Comparison of ENCODE assay signal across 7 cellular contexts in genomic region chr19:3499738-3500428, GRCh38. TPM values are rescaled to one million over a fixed set of nuclear protein-coding genes. Genes with fewer than 3 reads are reported as not detected.
DNase-seq lines count a peak whose midpoint lies in the region; ATAC-seq and TF ChIP-seq lines count a peak whose summit lies in the region.

No MANE protein-coding gene starts in this region.

- H3K9me3 ChIP-seq in SK-N-MC (ENCODE audit: low read depth, low read length): no peaks in the 10 kb centered on the region

- peak overlapping the region; percentile 99 for H3K4me3 ChIP-seq in GM23338
- peak overlapping the region; percentile 97 for H3K4me3 ChIP-seq in SK-N-MC
- peak overlapping the region; percentile 96 for H3K4me3 ChIP-seq in skeletal muscle cell (ENCODE audit: low read depth, low read length)

- TF ChIP-seq CTCF in GM23338 (conservative IDR thresholded peaks at IDR 0.05; ENCODE audit: low read depth in 2 of 2): no peak
- TF ChIP-seq CTCF in foreskin keratinocyte (conservative IDR thresholded peaks at IDR 0.05): no peak

- H3K4me3 Mint-ChIP-seq in GM23338: peak overlapping the region; percentile 87

- H3K4me1 ChIP-seq in GM23338 (ENCODE audit: insufficient read depth) (peaks cover 12% of the 10 kb centered on the region), foreskin keratinocyte (no peaks in the 10 kb centered on the region)

- ATAC-seq in GM23338: peak; percentile 30
- ATAC-seq in foreskin keratinocyte: no peak

- peaks cover 5% of the 10 kb centered on the region for H3K27me3 Mint-ChIP-seq in GM23338 (ENCODE audit: insufficient read depth, low read depth, poor library complexity)

- H4K20me1 ChIP-seq in GM23338 (replicated peaks; ENCODE audit: insufficient read depth): peaks cover 5% of the 10 kb centered on the region; the same call in 1 of the 2 replicates

- H3K36me3 ChIP-seq in GM23338 (ENCODE audit: insufficient read depth) (peaks cover 5% of the 10 kb centered on the region; the same call in 1 of the 2 replicates), SK-N-MC (ENCODE audit: insufficient read depth, low read length) (peaks cover 11% of the 10 kb centered on the region; the same call in 1 of the 2 replicates)

- H3K9me2 ChIP-seq in GM23338 (ENCODE audit: insufficient read depth): no peaks in the 10 kb centered on the region

- H3K4me2 ChIP-seq in GM23338: peak overlapping the region; percentile 92

- H2AFZ ChIP-seq in GM23338: peak overlapping the region; percentile 1; the same call in 1 of the 2 replicates

- no peaks in the 10 kb centered on the region for H3K27me3 ChIP-seq in GM23338 (ENCODE audit: insufficient read depth)
- H3K27me3 ChIP-seq in foreskin keratinocyte: no peaks in the 10 kb centered on the region

- H3K9me3 Mint-ChIP-seq in GM23338: peaks cover 4% of the 10 kb centered on the region; the same call in 1 of the 3 replicates

- H3K27ac ChIP-seq in GM23338 (ENCODE audit: low read depth) (peak overlapping the region; percentile 86), SK-N-MC (peak overlapping the region; percentile 100), foreskin keratinocyte (peak overlapping the region; percentile 97)

- DNase-seq in GM23338 (ENCODE audit: low spot score) (peak; percentile 42), SK-N-MC (ENCODE audit: low read depth, low spot score) (no peak), foreskin keratinocyte (no peak), skeletal muscle cell (ENCODE audit: low read depth) (no peak), G401 (ENCODE audit: low spot score) (no peak), pons (ENCODE audit: low spot score) (no peak), SKM-1 (lab: John Stamatoyannopoulos, UW; ENCODE audit: unreplicated experiment) (no peak)

- H3K79me2 ChIP-seq in GM23338 (replicated peaks; ENCODE audit: insufficient read depth): peaks cover 27% of the 10 kb centered on the region

- H3K9ac ChIP-seq in SK-N-MC (ENCODE audit: insufficient read length): peak overlapping the region; percentile 100

- in situ Hi-C loops in G401 (cut with HindIII; ENCODE audit: low sequenced_read_pairs): no loop called here

- H3K36me3 Mint-ChIP-seq in GM23338 (ENCODE audit: low read depth): peaks cover 32% of the 10 kb centered on the region

- H3K4me1 Mint-ChIP-seq in GM23338: peaks cover 13% of the 10 kb centered on the region

- peak overlapping the region; percentile 100 for H3K27ac Mint-ChIP-seq in GM23338

- H3F3A ChIP-seq in GM23338 (replicated peaks; ENCODE audit: low read depth): 0 out of 2 replicates have a peak, but pooled peaks cover 7% of the 10 kb centered on the region

TF ChIP-seq in GM23338, 12 proteins besides CTCF, POLR2A, EP300 and RAD21 (continues in another document):
- TF ChIP-seq ZNF114 (CRISPR knock-in tag; IDR thresholded peaks at IDR 0.05): no peak
- no peak for TF ChIP-seq EZH2phosphoT487 (IDR thresholded peaks at IDR 0.05; ENCODE audit: unreplicated experiment)
- TF ChIP-seq, protein P1, sequence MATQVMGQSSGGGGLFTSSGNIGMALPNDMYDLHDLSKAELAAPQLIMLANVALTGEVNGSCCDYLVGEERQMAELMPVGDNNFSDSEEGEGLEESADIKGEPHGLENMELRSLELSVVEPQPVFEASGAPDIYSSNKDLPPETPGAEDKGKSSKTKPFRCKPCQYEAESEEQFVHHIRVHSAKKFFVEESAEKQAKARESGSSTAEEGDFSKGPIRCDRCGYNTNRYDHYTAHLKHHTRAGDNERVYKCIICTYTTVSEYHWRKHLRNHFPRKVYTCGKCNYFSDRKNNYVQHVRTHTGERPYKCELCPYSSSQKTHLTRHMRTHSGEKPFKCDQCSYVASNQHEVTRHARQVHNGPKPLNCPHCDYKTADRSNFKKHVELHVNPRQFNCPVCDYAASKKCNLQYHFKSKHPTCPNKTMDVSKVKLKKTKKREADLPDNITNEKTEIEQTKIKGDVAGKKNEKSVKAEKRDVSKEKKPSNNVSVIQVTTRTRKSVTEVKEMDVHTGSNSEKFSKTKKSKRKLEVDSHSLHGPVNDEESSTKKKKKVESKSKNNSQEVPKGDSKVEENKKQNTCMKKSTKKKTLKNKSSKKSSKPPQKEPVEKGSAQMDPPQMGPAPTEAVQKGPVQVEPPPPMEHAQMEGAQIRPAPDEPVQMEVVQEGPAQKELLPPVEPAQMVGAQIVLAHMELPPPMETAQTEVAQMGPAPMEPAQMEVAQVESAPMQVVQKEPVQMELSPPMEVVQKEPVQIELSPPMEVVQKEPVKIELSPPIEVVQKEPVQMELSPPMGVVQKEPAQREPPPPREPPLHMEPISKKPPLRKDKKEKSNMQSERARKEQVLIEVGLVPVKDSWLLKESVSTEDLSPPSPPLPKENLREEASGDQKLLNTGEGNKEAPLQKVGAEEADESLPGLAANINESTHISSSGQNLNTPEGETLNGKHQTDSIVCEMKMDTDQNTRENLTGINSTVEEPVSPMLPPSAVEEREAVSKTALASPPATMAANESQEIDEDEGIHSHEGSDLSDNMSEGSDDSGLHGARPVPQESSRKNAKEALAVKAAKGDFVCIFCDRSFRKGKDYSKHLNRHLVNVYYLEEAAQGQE (IDR thresholded peaks at IDR 0.05; ENCODE audit: unreplicated experiment): no peak
- no peak for TF ChIP-seq POLR2AphosphoS5 (IDR thresholded peaks at IDR 0.05; ENCODE audit: low read depth)
- no peak for TF ChIP-seq JUNB (IDR thresholded peaks at IDR 0.05; ENCODE audit: unreplicated experiment)
- no peak for TF ChIP-seq ZNF331 (CRISPR knock-in tag; IDR thresholded peaks at IDR 0.05; ENCODE audit: low read depth)
- TF ChIP-seq NANOG (IDR thresholded peaks at IDR 0.05; ENCODE audit: borderline replicate concordance): no peak
- no peak for TF ChIP-seq STAT1 (IDR thresholded peaks at IDR 0.05; ENCODE audit: unreplicated experiment)
- TF ChIP-seq, protein P2, sequence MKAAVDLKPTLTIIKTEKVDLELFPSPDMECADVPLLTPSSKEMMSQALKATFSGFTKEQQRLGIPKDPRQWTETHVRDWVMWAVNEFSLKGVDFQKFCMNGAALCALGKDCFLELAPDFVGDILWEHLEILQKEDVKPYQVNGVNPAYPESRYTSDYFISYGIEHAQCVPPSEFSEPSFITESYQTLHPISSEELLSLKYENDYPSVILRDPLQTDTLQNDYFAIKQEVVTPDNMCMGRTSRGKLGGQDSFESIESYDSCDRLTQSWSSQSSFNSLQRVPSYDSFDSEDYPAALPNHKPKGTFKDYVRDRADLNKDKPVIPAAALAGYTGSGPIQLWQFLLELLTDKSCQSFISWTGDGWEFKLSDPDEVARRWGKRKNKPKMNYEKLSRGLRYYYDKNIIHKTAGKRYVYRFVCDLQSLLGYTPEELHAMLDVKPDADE (IDR thresholded peaks at IDR 0.05): no peak

RNA-seq across cellular contexts. Expression of gene DOHH, which starts 0.6 kb away (rescaled TPM):
- total RNA-seq in GM23338 (2014; rRNA removed; shearing (Covaris generic)): 34.1 and 34.7 TPM in 2 replicates
- 19.0 TPM in 2 replicates for polyA plus RNA-seq in GM23338 (2016; fragmentation: Nextera tagmentation; extraction: Ambion mirVana)
- total RNA-seq in foreskin keratinocyte: 12.3 and 12.6 TPM in 2 replicates
- polyA plus RNA-seq in foreskin keratinocyte: 17.2 and 17.8 TPM in 2 replicates
- total RNA-seq in G401 (2014; rRNA removed; shearing (Covaris generic)): 53.9 and 64.8 TPM in 2 replicates

RNA-seq across cellular contexts. Expression of gene FZR1, which starts 6.2 kb away (rescaled TPM):
- total RNA-seq in GM23338 (2014; rRNA removed; shearing (Covaris generic)): 38.4 and 39.2 TPM in 2 replicates
- polyA plus RNA-seq in GM23338 (2016; fragmentation: Nextera tagmentation; extraction: Ambion mirVana): 12.9 and 16.1 TPM in 2 replicates
- total RNA-seq in foreskin keratinocyte: 39.7 and 43.1 TPM in 2 replicates
- 36.7 and 37.9 TPM in 2 replicates for polyA plus RNA-seq in foreskin keratinocyte
- 76.0 and 81.3 TPM in 2 replicates for total RNA-seq in G401 (2014; rRNA removed; shearing (Covaris generic))

RNA-seq across cellular contexts. Expression of gene SMIM44, which starts 16.6 kb away (rescaled TPM):
- total RNA-seq in GM23338 (2014; rRNA removed; shearing (Covaris generic)): not detected in 2 replicates
- polyA plus RNA-seq in GM23338 (2016; fragmentation: Nextera tagmentation; extraction: Ambion mirVana) (not detected in 2 replicates), foreskin keratinocyte (not detected in 2 replicates)
- not detected in 2 replicates for total RNA-seq in foreskin keratinocyte
- not detected in 2 replicates for total RNA-seq in G401 (2014; rRNA removed; shearing (Covaris generic))

RNA-seq across cellular contexts. Expression of gene SMIM24, which starts 19.6 kb away (rescaled TPM):
- 4.7 and 5.0 TPM in 2 replicates for total RNA-seq in GM23338 (2014; rRNA removed; shearing (Covaris generic))
- polyA plus RNA-seq in GM23338 (2016; fragmentation: Nextera tagmentation; extraction: Ambion mirVana) (19.0 and 21.5 TPM in 2 replicates), foreskin keratinocyte (0.08 TPM in 1 of 2 replicates, not detected in the other)
- not detected in 2 replicates for total RNA-seq in foreskin keratinocyte
- 0.24 TPM in 1 of 2 replicates, not detected in the other for total RNA-seq in G401 (2014; rRNA removed; shearing (Covaris generic))

RNA-seq across cellular contexts. Expression of gene TEKTIP1, which starts 39.1 kb away (rescaled TPM):
- total RNA-seq in GM23338 (2014; rRNA removed; shearing (Covaris generic)): not detected in 2 replicates
- polyA plus RNA-seq in GM23338 (2016; fragmentation: Nextera tagmentation; extraction: Ambion mirVana) (0.50 TPM in 1 of 2 replicates, not detected in the other), foreskin keratinocyte (not detected in 2 replicates)
- not detected in 2 replicates for total RNA-seq in foreskin keratinocyte
- total RNA-seq in G401 (2014; rRNA removed; shearing (Covaris generic)): not detected in 2 replicates
